14 cellular contexts compared by ENCODE assay signal in the genomic region with DNA sequence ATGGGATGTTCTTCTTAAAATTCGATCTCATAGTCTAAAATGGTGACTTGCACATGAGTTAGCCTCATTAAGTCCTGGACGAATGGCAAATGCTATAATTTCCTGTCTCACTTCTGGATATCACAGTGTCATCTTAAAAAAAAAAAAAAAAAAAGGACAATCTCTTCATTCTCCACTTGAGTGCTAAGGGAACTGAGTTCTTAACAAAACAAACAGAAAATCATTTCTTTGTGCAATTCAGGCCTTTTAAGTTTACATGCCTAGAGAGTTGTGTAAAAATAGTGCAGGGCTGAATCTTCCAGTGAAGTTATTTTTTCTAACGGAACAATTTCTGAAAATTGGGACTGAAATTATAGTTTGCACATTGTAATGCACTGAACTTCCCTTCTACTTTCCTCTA.
DNase-seq lines count a peak whose midpoint lies in the region; ATAC-seq and TF ChIP-seq lines count a peak whose summit lies in the region.
"Had no signal": no experiment of that assay in that cellular context is flagged by ENCODE, and none has a peak within 500 bp of the region (broad histone marks: within the 10 kb centered on the region; RNA-seq: fewer than 3 reads in every experiment).

No MANE protein-coding gene starts in this region.

- H3K4me3 Mint-ChIP-seq in nephron: peak overlapping the region in 1 of 3 experiments; percentile 52
- H3K4me3 Mint-ChIP-seq: CD4-positive, CD25-positive, alpha-beta regulatory T cell had no signal

- BruUV-seq in Panc1 (replicated peaks; lab: Mats Ljungman, UMichigan): no TSS peak

- H3K4me1 Mint-ChIP-seq in nephron: peaks cover 38% of the 10 kb centered on the region
- H3K4me1 Mint-ChIP-seq: CD4-positive, CD25-positive, alpha-beta regulatory T cell had no signal

- peaks cover 23% of the 10 kb centered on the region for H3K9me3 Mint-ChIP-seq in nephron

- in situ Hi-C loops in Panc1 (cut with HindIII; ENCODE audit: low pct_unique_long_range_greater_than_20kb, low sequenced_read_pairs): no loop called here

- peaks cover 10% of the 10 kb centered on the region for H3K36me3 Mint-ChIP-seq in nephron (ENCODE audit: low read depth)
- H3K36me3 Mint-ChIP-seq: CD4-positive, CD25-positive, alpha-beta regulatory T cell had no signal

- peaks cover 28% of the 10 kb centered on the region for H3K4me1 ChIP-seq in Panc1 (ENCODE audit: control insufficient read depth, insufficient read depth, low read length)

- peak overlapping the region in 2 of 3 experiments; percentile 27 to 93 for H3K27ac Mint-ChIP-seq in nephron
- H3K27ac Mint-ChIP-seq: CD4-positive, CD25-positive, alpha-beta regulatory T cell had no signal

- H3K27me3 ChIP-seq in Panc1 (ENCODE audit: control insufficient read depth, insufficient read depth, low read length): no peaks in the 10 kb centered on the region
- H3K27me3 ChIP-seq: BLaER1 treated with 17β-estradiol and CSF1 and Interleukin-3, amounts not matched to agents 10 nM and 100 nM had no signal

- TF ChIP-seq CTCF in Panc1 (IDR thresholded peaks at IDR 0.05) (no peak), choroid plexus epithelial cell (conservative IDR thresholded peaks at IDR 0.05; ENCODE audit: low read depth, low read length) (no peak), nephron (IDR thresholded peaks at IDR 0.05; ENCODE audit: unreplicated experiment in 3 of 3) (no peak)

- DNase-seq in EH (ENCODE audit: low read depth): peak; percentile 63
- DNase-seq in Panc1 (ENCODE audit: low read depth, low spot score): no peak
- DNase-seq in choroid plexus epithelial cell (ENCODE audit: low read depth): peak; percentile 46
- no peak for DNase-seq in GDM1 (lab: John Stamatoyannopoulos, UW)
- DNase-seq in dedifferentiated amniotic fluid mesenchymal stem cell (ENCODE audit: extremely low spot score): no peak
- no peak for DNase-seq in DMS153 treated with DMSO at 0.1 percent for 48 hours (lab: John Stamatoyannopoulos, UW; ENCODE audit: unreplicated experiment)
- DNase-seq: 8988T; ACHN; CD4-positive, CD25-positive, alpha-beta regulatory T cell had no signal

- POLR2A ChIA-PET in Panc1 (lab: Charles Lee): interaction anchor here (0.6 to 0.7 kb wide), 2 partner anchors 102 to 134 kb away, joined by 3 to 13 read pairs; no protein-coding TSS in a partner anchor

- H3K9me3 ChIP-seq in Panc1 (ENCODE audit: control insufficient read depth, insufficient read depth, low read depth, low read length): peaks cover 8% of the 10 kb centered on the region; the same call in 1 of the 2 replicates
- H3K9me3 ChIP-seq: HAP-1 had no signal

- peak overlapping the region; percentile 99 for H3K27ac ChIP-seq in Panc1 (ENCODE audit: low read length)
- H3K27ac ChIP-seq: HL-60 had no signal

- H3K4me3 ChIP-seq in Panc1 (ENCODE audit: low read depth in 2 of 2, low read length in 2 of 2): no peak overlapping the region
- H3K4me3 ChIP-seq in choroid plexus epithelial cell (ENCODE audit: low read depth, low read length): no peak overlapping the region
- H3K4me3 ChIP-seq: BLaER1 treated with 17β-estradiol and CSF1 and Interleukin-3, amounts not matched to agents 10 nM and 100 nM; HAP-1 had no signal

- intact Hi-C loops in Panc1 (cut with micrococcal nuclease; ENCODE audit: unreplicated experiment): no loop called here

- no peaks in the 10 kb centered on the region for H3K27me3 Mint-ChIP-seq in nephron (ENCODE audit: low read depth)
- H3K27me3 Mint-ChIP-seq: CD4-positive, CD25-positive, alpha-beta regulatory T cell had no signal

- H3K36me3 ChIP-seq in Panc1 (ENCODE audit: control insufficient read depth, insufficient read depth, low read length): no peaks in the 10 kb centered on the region
- H3K36me3 ChIP-seq: BLaER1 treated with 17β-estradiol and CSF1 and Interleukin-3, amounts not matched to agents 10 nM and 100 nM; HAP-1 had no signal

- no peak for ATAC-seq in Panc1
- no peak for ATAC-seq in GM21786 (IDR thresholded peaks at IDR 0.05; ENCODE audit: unreplicated experiment)

- CTCF ChIA-PET in Panc1 (lab: Charles Lee): interaction anchor here (0.6 kb wide), 1 partner anchor 23 kb away, joined by 4 read pairs; no protein-coding TSS in a partner anchor

Comparison
In these comparisons a context has a peak if more than half of its experiments do, and no peak if none do; other contexts are left out.
1. DNase-seq: peak in EH (single experiment) and choroid plexus epithelial cell (single experiment); none in Panc1 (single experiment), GDM1 (single experiment), dedifferentiated amniotic fluid mesenchymal stem cell (single experiment) and DMS153 treated with DMSO at 0.1 percent for 48 hours (single experiment).